Comparison of ENCODE assay signal across 22 cellular contexts in genomic region chr11:27354359-27354965, GRCh38. TPM values are rescaled to one million over a fixed set of nuclear protein-coding genes. Genes with fewer than 3 reads are reported as not detected.
A peak's percentile ranks its signal among the peaks of the same experiment; 100 is the strongest.
DNase-seq lines count a peak whose midpoint lies in the region; ATAC-seq and TF ChIP-seq lines count a peak whose summit lies in the region.
"Had no signal": no experiment of that assay in that cellular context is flagged by ENCODE, and none has a peak within 500 bp of the region (broad histone marks: within the 10 kb centered on the region; RNA-seq: fewer than 3 reads in every experiment).

No MANE protein-coding gene starts in this region.

- H3K27ac Mint-ChIP-seq in H9: peak overlapping the region in 2 of 3 experiments; percentile 22 to 75; a peak in 3 of 7 replicates
- H3K27ac Mint-ChIP-seq in WTC11: no peak overlapping the region
- no peak overlapping the region for H3K27ac Mint-ChIP-seq in activated naive CD8-positive, alpha-beta T cell treated with anti-CD3 and anti-CD28 coated beads for 36 hours
- H3K27ac Mint-ChIP-seq: activated CD8-positive, alpha-beta T cell treated with anti-CD3 and anti-CD28 coated beads, Interleukin-2, amount 10 ng/mL, durations not matched to agents 7 days and 5 days; CD8-positive, alpha-beta memory T cell; memory B cell; naive thymus-derived CD8-positive, alpha-beta T cell had no signal

- no peak overlapping the region for H3K14ac ChIP-seq in H9 (ENCODE audit: insufficient read depth, low read length)
- H3K14ac ChIP-seq in mesenchymal stem cell (ENCODE audit: low read length in 2 of 2): no peak overlapping the region

- no peak overlapping the region for H2BK20ac ChIP-seq in H9 (ENCODE audit: low read depth, low read length, poor library complexity, severe bottlenecking)

- WGBS in H9 (ENCODE audit: extremely low coverage, insufficient read length, low lambda C conversion rate): no CpG with 5 or more reads among the region's 5 CpGs
- WGBS in mesenchymal stem cell: 60% methylated on average over 3 of the region's 5 CpGs
- WGBS in esophagus muscularis mucosa: 84% methylated on average over 5 of the region's 5 CpGs

- H3K18ac ChIP-seq in H9 (ENCODE audit: insufficient read length, low read depth, low read length): no peak overlapping the region
- H3K18ac ChIP-seq in mesenchymal stem cell (ENCODE audit: low read depth in 1 of 2, low read length in 2 of 2): peak overlapping the region in 1 of 2 experiments; percentile 40

- no peaks in the 10 kb centered on the region for H3K9me3 ChIP-seq in BLaER1 treated with 17β-estradiol and CSF1 and Interleukin-3, amounts not matched to agents 10 nM and 100 nM (replicated peaks in 1 of 11)
- H3K9me3 ChIP-seq in H9 (ENCODE audit: control insufficient read depth, low read depth, low read length) (no peaks in the 10 kb centered on the region), mesenchymal stem cell (ENCODE audit: control insufficient read depth, low read length) (no peaks in the 10 kb centered on the region), esophagus muscularis mucosa (no peaks in the 10 kb centered on the region)
- H3K9me3 ChIP-seq: HAP-1, sigmoid colon, testis had no signal

- H3K9ac ChIP-seq in BLaER1 treated with 17β-estradiol and CSF1 and Interleukin-3, amounts not matched to agents 10 nM and 100 nM: no peak overlapping the region
- H3K9ac ChIP-seq in H9 (ENCODE audit: extremely low read depth, insufficient read length, low read length) (no peak overlapping the region), mesenchymal stem cell (ENCODE audit: low read length) (peak overlapping the region; percentile 4)

- DNase-seq in H9 (no peak), WTC11 (ENCODE audit: low spot score) (no peak), mesenchymal stem cell (no peak), esophagus muscularis mucosa (ENCODE audit: extremely low spot score) (no peak), SHP77 treated with DMSO at 0.1 percent for 48 hours (lab: John Stamatoyannopoulos, UW) (no peak)
- no peak for DNase-seq in activated naive CD8-positive, alpha-beta T cell treated with anti-CD3 and anti-CD28 coated beads for 36 hours
- DNase-seq: activated CD8-positive, alpha-beta T cell treated with anti-CD3 and anti-CD28 coated beads, Interleukin-2, amount 10 ng/mL, durations not matched to agents 7 days and 5 days; activated T-cell treated with anti-CD3 and anti-CD28 coated beads, Interleukin-2, amount 50 U/mL, for 1 hour; amygdala; CD8-positive, alpha-beta memory T cell; dermis blood vessel endothelial cell; DMS79 treated with DMSO at 0.1 percent for 48 hours; naive thymus-derived CD8-positive, alpha-beta T cell; NCI-H1694; sigmoid colon; testis had no signal

- POLR2A ChIA-PET in WTC11 (lab: Charles Lee): no interaction called here

- no peak overlapping the region for H4K91ac ChIP-seq in H9 (ENCODE audit: insufficient read length, low read depth, low read length)
- H4K91ac ChIP-seq in mesenchymal stem cell (ENCODE audit: low read length): peak overlapping the region; percentile 50

- no peaks in the 10 kb centered on the region for H3K27me3 ChIP-seq in BLaER1 treated with 17β-estradiol and CSF1 and Interleukin-3, amounts not matched to agents 10 nM and 100 nM
- H3K27me3 ChIP-seq in H9 (ENCODE audit: insufficient read depth, low read length) (no peaks in the 10 kb centered on the region), mesenchymal stem cell (ENCODE audit: control insufficient read depth in 1 of 2, insufficient read depth in 1 of 2, low read length in 2 of 2) (no peaks in the 10 kb centered on the region), esophagus muscularis mucosa (no peaks in the 10 kb centered on the region)
- H3K27me3 ChIP-seq: foreskin keratinocyte, sigmoid colon, testis had no signal

- ATAC-seq in WTC11: peak; percentile 30; the same call in 1 of the 2 replicates
- ATAC-seq: activated CD8-positive, alpha-beta T cell treated with anti-CD3 and anti-CD28 coated beads, Interleukin-2, amount 10 ng/mL, durations not matched to agents 7 days and 5 days; naive thymus-derived CD8-positive, alpha-beta T cell had no signal

- H2BK12ac ChIP-seq in H9 (ENCODE audit: insufficient read length, low read depth, low read length) (no peak overlapping the region), mesenchymal stem cell (ENCODE audit: low read length in 2 of 2) (no peak overlapping the region)

- peak overlapping the region in 3 of 11 experiments; percentile 4 to 29 (median 25); a peak in 3 of 22 replicates for H3K27ac ChIP-seq in BLaER1 treated with 17β-estradiol and CSF1 and Interleukin-3, amounts not matched to agents 10 nM and 100 nM
- H3K27ac ChIP-seq in H9 (ENCODE audit: insufficient read length, low read depth, low read length): no peak overlapping the region
- H3K27ac ChIP-seq in mesenchymal stem cell (ENCODE audit: low read length, poor library complexity, severe bottlenecking): no peak overlapping the region
- no peak overlapping the region for H3K27ac ChIP-seq in esophagus muscularis mucosa (replicated peaks in 1 of 4)
- H3K27ac ChIP-seq: foreskin keratinocyte, HL-60, sigmoid colon, testis had no signal

- H3K4me3 Mint-ChIP-seq in H9 (no peak overlapping the region), WTC11 (no peak overlapping the region)
- H3K4me3 Mint-ChIP-seq in activated naive CD8-positive, alpha-beta T cell treated with anti-CD3 and anti-CD28 coated beads for 36 hours: no peak overlapping the region
- H3K4me3 Mint-ChIP-seq: activated CD8-positive, alpha-beta T cell treated with anti-CD3 and anti-CD28 coated beads, Interleukin-2, amount 10 ng/mL, durations not matched to agents 7 days and 5 days; CD8-positive, alpha-beta memory T cell; IgD-negative memory B cell; memory B cell; naive thymus-derived CD8-positive, alpha-beta T cell had no signal

- H3K27me3 Mint-ChIP-seq in H9 (ENCODE audit: low read depth): no peaks in the 10 kb centered on the region; the same call in 1 of the 2 replicates
- peaks cover 14% of the 10 kb centered on the region for H3K27me3 Mint-ChIP-seq in WTC11 (ENCODE audit: low read depth)
- no peaks in the 10 kb centered on the region for H3K27me3 Mint-ChIP-seq in activated naive CD8-positive, alpha-beta T cell treated with anti-CD3 and anti-CD28 coated beads for 36 hours
- H3K27me3 Mint-ChIP-seq: CD8-positive, alpha-beta memory T cell; IgD-negative memory B cell; memory B cell; naive thymus-derived CD8-positive, alpha-beta T cell had no signal

- H3K4me2 ChIP-seq in BLaER1 treated with 17β-estradiol and CSF1 and Interleukin-3, amounts not matched to agents 10 nM and 100 nM: peak overlapping the region in 10 of 11 experiments; percentile 10 to 46 (median 32); a peak in 14 of 22 replicates
- H3K4me2 ChIP-seq in H9 (ENCODE audit: insufficient read depth, insufficient read length, low read length): no peak overlapping the region
- H3K4me2 ChIP-seq in mesenchymal stem cell (ENCODE audit: low read length, poor library complexity, severe bottlenecking): no peak overlapping the region

- H3K4ac ChIP-seq in H9 (ENCODE audit: low read depth, low read length) (no peak overlapping the region), mesenchymal stem cell (ENCODE audit: low read depth in 1 of 2, low read length in 2 of 2) (no peak overlapping the region)

- peaks cover 0 to 12% (median 8%) of the 10 kb centered on the region in 10 experiments; a peak in 13 of 20 replicates for H3K4me1 ChIP-seq in BLaER1 treated with 17β-estradiol and CSF1 and Interleukin-3, amounts not matched to agents 10 nM and 100 nM
- peaks cover 4% of the 10 kb centered on the region for H3K4me1 ChIP-seq in H9 (ENCODE audit: insufficient read depth, low read length)
- peaks cover 1% of the 10 kb centered on the region for H3K4me1 ChIP-seq in mesenchymal stem cell (ENCODE audit: control insufficient read depth, insufficient read depth, low read depth, low read length)
- H3K4me1 ChIP-seq in esophagus muscularis mucosa: peaks cover 0 to 6% (median 0%) of the 10 kb centered on the region in 4 donors
- H3K4me1 ChIP-seq: sigmoid colon had no signal

- H3K4me1 Mint-ChIP-seq in H9 (peaks cover 58 to 64% of the 10 kb centered on the region in 2 experiments), WTC11 (peaks cover 48% of the 10 kb centered on the region)
- H3K4me1 Mint-ChIP-seq in activated naive CD8-positive, alpha-beta T cell treated with anti-CD3 and anti-CD28 coated beads for 36 hours: peaks cover 3% of the 10 kb centered on the region

- no peaks in the 10 kb centered on the region for H3K23me2 ChIP-seq in H9 (ENCODE audit: insufficient read length, low read depth, low read length, poor library complexity, severe bottlenecking)

- intact Hi-C loops in esophagus muscularis mucosa (cut with DNase I): no loop called here

- CTCF ChIA-PET in WTC11 (lab: Charles Lee): no interaction called here

- H2AK5ac ChIP-seq in H9 (ENCODE audit: insufficient read length, low read length) (no peak overlapping the region), mesenchymal stem cell (ENCODE audit: low read length, severe bottlenecking) (no peak overlapping the region)

- H3T11ph ChIP-seq in H9 (ENCODE audit: low read length): no peak overlapping the region

- no peak overlapping the region for H3K4me3 ChIP-seq in BLaER1 treated with 17β-estradiol and CSF1 and Interleukin-3, amounts not matched to agents 10 nM and 100 nM
- H3K4me3 ChIP-seq in mesenchymal stem cell (ENCODE audit: insufficient read depth in 1 of 2, low read depth in 1 of 2, low read length in 2 of 2) (no peak overlapping the region), esophagus muscularis mucosa (no peak overlapping the region)
- H3K4me3 ChIP-seq: HAP-1, sigmoid colon, testis had no signal

- H2AFZ ChIP-seq in H9 (ENCODE audit: low read length) (no peak overlapping the region), mesenchymal stem cell (ENCODE audit: low read depth, low read length) (no peak overlapping the region)

- H3K23ac ChIP-seq in H9 (ENCODE audit: insufficient read length, low read depth, low read length): no peak overlapping the region
- no peak overlapping the region for H3K23ac ChIP-seq in mesenchymal stem cell (ENCODE audit: low read length in 2 of 2)

- H4K8ac ChIP-seq in H9 (replicated peaks; ENCODE audit: insufficient read length, low read depth, low read length) (no peak overlapping the region), mesenchymal stem cell (ENCODE audit: low read length) (peak overlapping the region; percentile 54)

- no peak for TF ChIP-seq EP300 in esophagus muscularis mucosa (IDR thresholded peaks at IDR 0.05)

- H3K79me1 ChIP-seq in H9 (ENCODE audit: insufficient read depth, low read depth, low read length, poor library complexity, severe bottlenecking) (no peaks in the 10 kb centered on the region), mesenchymal stem cell (replicated peaks; ENCODE audit: low read length, poor library complexity, severe bottlenecking) (peaks cover 9% of the 10 kb centered on the region)

- H4K5ac ChIP-seq in H9 (ENCODE audit: insufficient read length, low read depth, low read length): no peak overlapping the region

- H2BK120ac ChIP-seq in H9 (ENCODE audit: low read depth, low read length, poor library complexity, severe bottlenecking) (no peak overlapping the region), mesenchymal stem cell (ENCODE audit: low read depth, low read length) (no peak overlapping the region)

- peaks cover 2 to 16% (median 7%) of the 10 kb centered on the region in 11 experiments; a peak in 14 of 22 replicates for H3K36me3 ChIP-seq in BLaER1 treated with 17β-estradiol and CSF1 and Interleukin-3, amounts not matched to agents 10 nM and 100 nM
- H3K36me3 ChIP-seq in mesenchymal stem cell (ENCODE audit: control insufficient read depth in 1 of 2, insufficient read depth in 2 of 2, low read depth in 1 of 2, low read length in 2 of 2) (peaks cover 0 to 5% of the 10 kb centered on the region in 2 experiments), esophagus muscularis mucosa (no peaks in the 10 kb centered on the region)
- H3K36me3 ChIP-seq: sigmoid colon had no signal

- H3K56ac ChIP-seq in H9 (ENCODE audit: insufficient read length, low read depth, low read length): no peak overlapping the region

- TF ChIP-seq POLR2A in esophagus muscularis mucosa (IDR thresholded peaks at IDR 0.05; ENCODE audit: low read depth): no peak

- H2BK5ac ChIP-seq in H9 (ENCODE audit: insufficient read length, low read length): no peak overlapping the region
- no peak overlapping the region for H2BK5ac ChIP-seq in mesenchymal stem cell (ENCODE audit: low read depth, low read length, poor library complexity, severe bottlenecking)

- no peak overlapping the region for H2BK15ac ChIP-seq in H9 (ENCODE audit: low read depth, low read length)
- no peak overlapping the region for H2BK15ac ChIP-seq in mesenchymal stem cell (ENCODE audit: low read depth, poor library complexity, severe bottlenecking)

- H3K79me2 ChIP-seq in H9 (ENCODE audit: insufficient read depth, low read length): no peaks in the 10 kb centered on the region

- no peaks in the 10 kb centered on the region for H4K20me1 ChIP-seq in BLaER1 treated with 17β-estradiol and CSF1 and Interleukin-3, amounts not matched to agents 10 nM and 100 nM
- H4K20me1 ChIP-seq in H9 (ENCODE audit: control insufficient read depth, insufficient read depth, insufficient read length): no peaks in the 10 kb centered on the region

- TF ChIP-seq CTCF in H9 (conservative IDR thresholded peaks at IDR 0.05) (no peak), WTC11 (IDR thresholded peaks at IDR 0.05) (no peak), esophagus muscularis mucosa (IDR thresholded peaks at IDR 0.05) (no peak)

- no peaks in the 10 kb centered on the region for H3K9me3 Mint-ChIP-seq in H9
- H3K9me3 Mint-ChIP-seq in WTC11: no peaks in the 10 kb centered on the region
- H3K9me3 Mint-ChIP-seq in activated naive CD8-positive, alpha-beta T cell treated with anti-CD3 and anti-CD28 coated beads for 36 hours: no peaks in the 10 kb centered on the region
- H3K9me3 Mint-ChIP-seq: CD8-positive, alpha-beta memory T cell; IgD-negative memory B cell; memory B cell; naive thymus-derived CD8-positive, alpha-beta T cell had no signal

- H3K36me3 Mint-ChIP-seq in H9 (ENCODE audit: insufficient read depth in 1 of 3, low read depth in 3 of 3) (peaks cover 2 to 25% (median 20%) of the 10 kb centered on the region in 3 experiments), WTC11 (peaks cover 7% of the 10 kb centered on the region)
- peaks cover 11% of the 10 kb centered on the region for H3K36me3 Mint-ChIP-seq in activated naive CD8-positive, alpha-beta T cell treated with anti-CD3 and anti-CD28 coated beads for 36 hours

RNA-seq across cellular contexts. Expression of gene CCDC34, which starts 8.6 kb away (rescaled TPM):
- total RNA-seq in H9 (2021): 24.5 and 25.2 TPM in 2 replicates
- total RNA-seq in WTC11 (2021): 18.9 to 23.7 TPM (median 22.8 TPM) in 3 replicates
- 10.2 TPM for polyA plus RNA-seq in mesenchymal stem cell (2013, experiment 1 of 2)
- polyA plus RNA-seq in mesenchymal stem cell (2013, experiment 2 of 2): 11.4 TPM
- total RNA-seq in esophagus muscularis mucosa: 1 to 10 TPM in 2 of 4 donors, under 1 TPM in 2; 0.83 to 1.5 (median 1.2) TPM
- total RNA-seq in activated naive CD8-positive, alpha-beta T cell treated with anti-CD3 and anti-CD28 coated beads for 36 hours: 10 to 100 TPM; 27.9 to 35.1 TPM

Comparison
In these comparisons a context has a peak if more than half of its experiments do, and no peak if none do; other contexts are left out.
1. H3K4me2 ChIP-seq: peak in BLaER1 treated with 17β-estradiol and CSF1 and Interleukin-3, amounts not matched to agents 10 nM and 100 nM (10 of 11); none in H9 (single experiment) and mesenchymal stem cell (single experiment).
2. H3K27ac Mint-ChIP-seq: peak in H9 (2 of 3); none in WTC11 (single experiment) and activated naive CD8-positive, alpha-beta T cell treated with anti-CD3 and anti-CD28 coated beads for 36 hours (single experiment).